ENCODE assay signal across 29 cellular contexts in the genomic region with DNA sequence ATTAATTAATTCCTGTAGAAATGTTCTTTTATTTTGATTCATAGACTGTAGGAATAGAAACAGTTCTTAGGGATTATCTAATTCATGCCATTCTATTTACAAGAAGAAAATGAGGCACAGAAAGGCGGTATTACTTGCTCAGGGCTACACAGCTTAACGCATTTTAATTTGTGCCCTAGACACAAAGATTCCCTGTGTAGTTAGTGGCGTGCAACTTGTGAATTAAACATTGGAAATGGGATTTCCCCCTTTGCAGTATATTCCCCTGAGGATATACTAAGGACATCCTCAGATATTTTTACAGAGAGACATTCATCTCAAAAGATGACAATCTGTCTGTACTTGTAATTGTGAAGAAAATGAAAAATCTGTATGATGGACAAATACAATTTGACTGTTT.
"Had no signal": no experiment of that assay in that cellular context is flagged by ENCODE, and none has a peak within 500 bp of the region (broad histone marks: within the 10 kb centered on the region; RNA-seq: fewer than 3 reads in every experiment).

No MANE protein-coding gene starts in this region.

- H3K4me3 ChIP-seq: ascending aorta, cardiac muscle cell had no signal

- H3K27me3 ChIP-seq: ascending aorta, cardiac muscle cell had no signal

- H3K9me3 ChIP-seq: ascending aorta had no signal

- DNase-seq: activated B cell treated with CpG ODN at 0.5 μM for 24 hours; activated CD4-positive, alpha-beta memory T cell treated with anti-CD3 and anti-CD28 coated beads, Interleukin-2, amount 10 ng/mL, durations not matched to agents 7 days and 5 days; activated CD4-positive, alpha-beta T cell treated with anti-CD3 and anti-CD28 coated beads for 36 hours; activated CD4-positive, alpha-beta T cell treated with anti-CD3 and anti-CD28 coated beads for 48 hours; activated CD4-positive, alpha-beta T cell treated with anti-CD3 and anti-CD28 coated beads, Interleukin-2, amount 10 ng/mL, durations not matched to agents 7 days and 5 days; activated CD4-positive, alpha-beta T cell treated with anti-CD3 and anti-CD28 coated beads, Interleukin-2, amount 50 U/mL, for 48 hours; activated CD4-positive, CD25-positive, alpha-beta regulatory T cell treated with anti-CD3 and anti-CD28 coated beads, Interleukin-2, amount 50 U/mL, for 72 hours; activated CD8-positive, alpha-beta memory T cell treated with anti-CD3 and anti-CD28 coated beads for 24 hours; activated CD8-positive, alpha-beta memory T cell treated with anti-CD3 and anti-CD28 coated beads, Interleukin-2, amount 10 ng/mL, durations not matched to agents 7 days and 5 days; activated CD8-positive, alpha-beta memory T cell treated with anti-CD3 and anti-CD28 coated beads, Interleukin-2, amount 50 U/mL, for 48 hours; activated CD8-positive, alpha-beta T cell treated with anti-CD3 and anti-CD28 coated beads, Interleukin-2, amount 10 ng/mL, durations not matched to agents 7 days and 5 days; activated effector memory CD4-positive, alpha-beta T cell treated with Interleukin-2 at 50 U/mL for 16 hours; activated gamma-delta T cell; activated naive CD4-positive, alpha-beta T cell treated with anti-CD3 and anti-CD28 coated beads, Interleukin-2, amount 10 ng/mL, durations not matched to agents 7 days and 5 days; activated naive CD4-positive, alpha-beta T cell treated with Interleukin-2 at 50 U/mL for 16 hours; activated naive CD8-positive, alpha-beta T cell treated with anti-CD3 and anti-CD28 coated beads, Interleukin-2, amount 10 ng/mL, durations not matched to agents 7 days and 5 days; activated naive CD8-positive, alpha-beta T cell treated with anti-CD3 and anti-CD28 coated beads, Interleukin-2, amount 50 U/mL, for 24 hours; activated T-cell treated with anti-CD3 and anti-CD28 coated beads, Interleukin-2, amount 50 U/mL, for 24 hours; activated T-cell treated with anti-CD3 and anti-CD28 coated beads, Interleukin-2, amount 50 U/mL, for 48 hours; amygdala; anterior cingulate cortex; caudate nucleus; cerebellar nuclear complex; T-helper 1 cell; T-helper 2 cell; T-helper 9 cell had no signal

- H3K36me3 ChIP-seq: ascending aorta, cardiac muscle cell had no signal

- H3K27ac ChIP-seq: ascending aorta, cardiac muscle cell, VCaP had no signal

- H3K4me1 ChIP-seq: ascending aorta had no signal
